In the genomic region with DNA sequence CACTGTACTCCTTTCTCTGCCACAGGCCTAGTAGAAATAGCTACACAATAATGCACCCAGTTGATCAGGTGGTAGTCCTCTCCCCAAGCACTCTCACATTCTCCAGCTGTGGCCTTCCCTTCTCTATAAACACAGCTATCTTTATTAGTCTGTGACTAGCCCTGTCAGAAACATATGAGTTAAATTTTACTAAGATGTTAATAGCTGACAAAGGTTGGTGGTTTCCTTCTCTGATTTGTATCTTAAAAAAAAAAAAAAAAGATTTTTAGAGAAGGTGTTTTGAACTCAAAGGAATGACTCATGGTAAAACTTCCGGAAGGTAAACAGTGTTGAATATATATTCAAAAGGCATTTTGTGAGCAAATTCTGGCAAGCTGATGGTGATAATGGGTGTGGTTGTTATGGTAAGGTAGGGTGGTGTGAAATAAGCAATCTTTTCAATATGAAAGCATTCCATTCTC, we compare ENCODE assay signal across 7 cellular contexts.
A peak's percentile ranks its signal among the peaks of the same experiment; 100 is the strongest.
DNase-seq lines count a peak whose midpoint lies in the region; ATAC-seq and TF ChIP-seq lines count a peak whose summit lies in the region.

No MANE protein-coding gene starts in this region.

- DNase-seq in RKO (ENCODE audit: low spot score) (peak; percentile 28), kidney glomerular epithelial cell (lab: John Stamatoyannopoulos, UW) (peak; percentile 15), HEK293T (ENCODE audit: extremely low spot score) (no peak), GM19238 (ENCODE audit: insufficient read length, low spot score) (no peak)
- DNase-seq in stimulated activated CD4-positive, alpha-beta T cell treated with anti-CD3 and anti-CD28 coated beads, Interleukin-12 subunit alpha, Interleukin-12 subunit beta, amount 100 ng/mL, for 4 hours = no peak

- CTCF ChIA-PET in HEK293T (lab: Yijun Ruan, JAX) = no interaction called here

- ATAC-seq in GM19023 (IDR thresholded peaks at IDR 0.05; ENCODE audit: unreplicated experiment) (peak; percentile 56), HG02678 (IDR thresholded peaks at IDR 0.05; ENCODE audit: unreplicated experiment) (peak; percentile 65)

- POLR2A ChIA-PET in HEK293T (lab: Yijun Ruan, JAX) = no interaction called here

TF ChIP-seq in HEK293T, 16 proteins besides CTCF, POLR2A, EP300 and RAD21:
- TF ChIP-seq TARDBP (IDR thresholded peaks at IDR 0.05) (no peak), NFRKB (IDR thresholded peaks at IDR 0.05) (no peak), SUZ12 (IDR thresholded peaks at IDR 0.05) (no peak), LEF1 (IDR thresholded peaks at IDR 0.05; ENCODE audit: borderline replicate concordance) (no peak), ELF4 (IDR thresholded peaks at IDR 0.05) (no peak), ZNF384 (IDR thresholded peaks at IDR 0.05) (no peak), SP1 (IDR thresholded peaks at IDR 0.05) (no peak), FOXA1 (IDR thresholded peaks at IDR 0.05) (no peak), HDGF (IDR thresholded peaks at IDR 0.05; ENCODE audit: borderline replicate concordance) (no peak), FOXM1 (IDR thresholded peaks at IDR 0.05; ENCODE audit: borderline replicate concordance) (no peak)
- TF ChIP-seq, protein P1, sequence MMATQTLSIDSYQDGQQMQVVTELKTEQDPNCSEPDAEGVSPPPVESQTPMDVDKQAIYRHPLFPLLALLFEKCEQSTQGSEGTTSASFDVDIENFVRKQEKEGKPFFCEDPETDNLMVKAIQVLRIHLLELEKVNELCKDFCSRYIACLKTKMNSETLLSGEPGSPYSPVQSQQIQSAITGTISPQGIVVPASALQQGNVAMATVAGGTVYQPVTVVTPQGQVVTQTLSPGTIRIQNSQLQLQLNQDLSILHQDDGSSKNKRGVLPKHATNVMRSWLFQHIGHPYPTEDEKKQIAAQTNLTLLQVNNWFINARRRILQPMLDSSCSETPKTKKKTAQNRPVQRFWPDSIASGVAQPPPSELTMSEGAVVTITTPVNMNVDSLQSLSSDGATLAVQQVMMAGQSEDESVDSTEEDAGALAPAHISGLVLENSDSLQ (IDR thresholded peaks at IDR 0.05) = no peak

Comparison
In these comparisons a context has a peak if more than half of its experiments do, and no peak if none do; other contexts are left out.
1. DNase-seq: peak in RKO (single experiment) and kidney glomerular epithelial cell (single experiment); none in HEK293T (single experiment), GM19238 (single experiment) and stimulated activated CD4-positive, alpha-beta T cell treated with anti-CD3 and anti-CD28 coated beads, Interleukin-12 subunit alpha, Interleukin-12 subunit beta, amount 100 ng/mL, for 4 hours (single experiment).